ENCODE assay signal across 11 cellular contexts in the genomic region with DNA sequence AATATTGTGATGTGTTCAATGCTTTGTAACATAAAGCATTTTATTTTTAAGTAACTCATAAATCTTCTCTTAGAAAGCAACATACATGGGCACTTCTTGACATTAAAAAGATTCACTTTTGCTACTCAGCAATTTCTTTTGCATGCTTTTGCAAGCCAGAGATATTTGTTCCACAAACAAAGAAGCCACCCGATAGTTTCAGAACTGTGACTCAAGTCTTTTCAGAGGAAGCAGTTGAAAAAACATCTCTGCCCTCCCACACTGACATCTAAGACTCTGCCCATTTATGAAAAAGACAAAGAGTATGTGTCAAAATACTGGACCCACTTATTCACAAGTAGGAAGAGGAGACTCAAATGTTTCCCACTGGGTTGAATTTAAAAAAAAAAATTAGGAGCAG. TPM values are rescaled to one million over a fixed set of nuclear protein-coding genes. Genes with fewer than 3 reads are reported as not detected.
A peak's percentile ranks its signal among the peaks of the same experiment; 100 is the strongest.
DNase-seq lines count a peak whose midpoint lies in the region; ATAC-seq and TF ChIP-seq lines count a peak whose summit lies in the region.
"Had no signal": no experiment of that assay in that cellular context is flagged by ENCODE, and none has a peak within 500 bp of the region (broad histone marks: within the 10 kb centered on the region; RNA-seq: fewer than 3 reads in every experiment).

No MANE protein-coding gene starts in this region.

- peak; percentile 23 to 43 for DNase-seq in activated T-cell treated with anti-CD3 and anti-CD28 coated beads, Interleukin-2, amount 50 U/mL, for 72 hours
- no peak for DNase-seq in activated T-cell treated with anti-CD3 and anti-CD28 coated beads, Interleukin-2, amount 50 U/mL, for 1 hour
- DNase-seq in fibroblast of the aortic adventitia (ENCODE audit: low read depth) (peak; percentile 58), tibial artery (no peak), natural killer cell (no peak), NCI-H146 treated with DMSO at 0.1 percent for 48 hours (lab: John Stamatoyannopoulos, UW; ENCODE audit: unreplicated experiment) (no peak), DMS153 (lab: John Stamatoyannopoulos, UW) (no peak)
- DNase-seq: BE2C; effector memory CD4-positive, alpha-beta T cell; NCI-H146 had no signal

- peak overlapping the region; percentile 87 for H3K27ac Mint-ChIP-seq in activated T-cell treated with anti-CD3 and anti-CD28 coated beads, Interleukin-2, amount 50 U/mL, for 72 hours
- peak overlapping the region; percentile 81 for H3K27ac Mint-ChIP-seq in activated T-helper 17 cell treated with anti-CD3 and anti-CD28 coated beads, Interleukin-2, amount 50 U/mL, for 72 hours
- no peak overlapping the region for H3K27ac Mint-ChIP-seq in natural killer cell

- H3K4me3 Mint-ChIP-seq in activated T-cell treated with anti-CD3 and anti-CD28 coated beads, Interleukin-2, amount 50 U/mL, for 72 hours = peak overlapping the region; percentile 18 to 79
- peak overlapping the region; percentile 44 for H3K4me3 Mint-ChIP-seq in activated T-helper 17 cell treated with anti-CD3 and anti-CD28 coated beads, Interleukin-2, amount 50 U/mL, for 72 hours
- no peak overlapping the region for H3K4me3 Mint-ChIP-seq in natural killer cell

- ATAC-seq in activated T-cell treated with anti-CD3 and anti-CD28 coated beads, Interleukin-2, amount 50 U/mL, for 72 hours (replicated peaks in 1 of 2) = peak; percentile 82 to 87
- peak; percentile 82 for ATAC-seq in activated T-helper 17 cell treated with anti-CD3 and anti-CD28 coated beads, Interleukin-2, amount 50 U/mL, for 72 hours (replicated peaks)
- ATAC-seq in natural killer cell = no peak

- H3K36me3 Mint-ChIP-seq in activated T-cell treated with anti-CD3 and anti-CD28 coated beads, Interleukin-2, amount 50 U/mL, for 72 hours (ENCODE audit: insufficient read depth in 2 of 2) = peaks cover 6 to 16% of the 10 kb centered on the region in 2 donors
- H3K36me3 Mint-ChIP-seq in activated T-helper 17 cell treated with anti-CD3 and anti-CD28 coated beads, Interleukin-2, amount 50 U/mL, for 72 hours (ENCODE audit: low read depth) = peaks cover 64% of the 10 kb centered on the region
- peaks cover 9% of the 10 kb centered on the region for H3K36me3 Mint-ChIP-seq in natural killer cell

- H3K4me3 ChIP-seq in fibroblast of the aortic adventitia (ENCODE audit: low read depth, low read length) (no peak overlapping the region), tibial artery (no peak overlapping the region)

- H3K9me3 Mint-ChIP-seq in activated T-cell treated with anti-CD3 and anti-CD28 coated beads, Interleukin-2, amount 50 U/mL, for 72 hours = no peaks in the 10 kb centered on the region
- no peaks in the 10 kb centered on the region for H3K9me3 Mint-ChIP-seq in activated T-helper 17 cell treated with anti-CD3 and anti-CD28 coated beads, Interleukin-2, amount 50 U/mL, for 72 hours
- no peaks in the 10 kb centered on the region for H3K9me3 Mint-ChIP-seq in natural killer cell

- peaks cover 78% of the 10 kb centered on the region for H3K4me1 Mint-ChIP-seq in activated T-cell treated with anti-CD3 and anti-CD28 coated beads, Interleukin-2, amount 50 U/mL, for 72 hours (ENCODE audit: low read depth)
- peaks cover 21% of the 10 kb centered on the region for H3K4me1 Mint-ChIP-seq in activated T-helper 17 cell treated with anti-CD3 and anti-CD28 coated beads, Interleukin-2, amount 50 U/mL, for 72 hours
- H3K4me1 Mint-ChIP-seq in natural killer cell = peaks cover 46 to 48% of the 10 kb centered on the region in 2 donors

- peak overlapping the region; percentile 5 to 40 for H3K27ac ChIP-seq in tibial artery

- no peaks in the 10 kb centered on the region for H3K27me3 Mint-ChIP-seq in activated T-cell treated with anti-CD3 and anti-CD28 coated beads, Interleukin-2, amount 50 U/mL, for 72 hours (ENCODE audit: low read depth)
- H3K27me3 Mint-ChIP-seq in activated T-helper 17 cell treated with anti-CD3 and anti-CD28 coated beads, Interleukin-2, amount 50 U/mL, for 72 hours = no peaks in the 10 kb centered on the region
- H3K27me3 Mint-ChIP-seq in natural killer cell (ENCODE audit: low read depth in 2 of 2) = no peaks in the 10 kb centered on the region

- H3K36me3 ChIP-seq in tibial artery = peaks cover 5 to 18% (median 16%) of the 10 kb centered on the region in 3 donors
- H3K36me3 ChIP-seq: BE2C had no signal

- TF ChIP-seq CTCF in fibroblast of the aortic adventitia (IDR thresholded peaks at IDR 0.05; ENCODE audit: insufficient read depth, low read length) = no peak
- TF ChIP-seq CTCF in tibial artery (IDR thresholded peaks at IDR 0.05) = no peak
- TF ChIP-seq CTCF in natural killer cell (IDR thresholded peaks at IDR 0.05) = no peak

- intact Hi-C loops in tibial artery (cut with DNase I; ENCODE audit: low total_unique reads) (no loop called here), natural killer cell (cut with micrococcal nuclease) (no loop called here)

- H3K4me1 ChIP-seq in tibial artery = peaks cover 0 to 89% (median 48%) of the 10 kb centered on the region in 4 donors
- H3K4me1 ChIP-seq: BE2C had no signal

- H3K9me3 ChIP-seq in tibial artery = no peaks in the 10 kb centered on the region
- H3K9me3 ChIP-seq: BE2C had no signal

- no peaks in the 10 kb centered on the region for H3K27me3 ChIP-seq in tibial artery
- H3K27me3 ChIP-seq: BE2C had no signal

RNA-seq across cellular contexts. Expression of a gene that starts 7.5 kb away (rescaled TPM):
- 10 to 100 TPM; 18.9 to 19.7 TPM for total RNA-seq in activated T-cell treated with anti-CD3 and anti-CD28 coated beads, Interleukin-2, amount 50 U/mL, for 72 hours
- 10 to 100 TPM; 16.7 to 23.5 TPM for total RNA-seq in activated T-helper 17 cell treated with anti-CD3 and anti-CD28 coated beads, Interleukin-2, amount 50 U/mL, for 72 hours
- total RNA-seq in fibroblast of the aortic adventitia (ENCODE audit: low replicate concordance) = 48.5 and 73.0 TPM in 2 replicates
- total RNA-seq in natural killer cell = 10 to 100 TPM; 56.0 to 65.9 (median 64.2) TPM

Comparison
In these comparisons a context has a peak if more than half of its experiments do, and no peak if none do; other contexts are left out.
1. DNase-seq: peak in activated T-cell treated with anti-CD3 and anti-CD28 coated beads, Interleukin-2, amount 50 U/mL, for 72 hours (2 of 2) and fibroblast of the aortic adventitia (single experiment); none in activated T-cell treated with anti-CD3 and anti-CD28 coated beads, Interleukin-2, amount 50 U/mL, for 1 hour (single experiment), tibial artery (0 of 2), natural killer cell (single experiment), NCI-H146 treated with DMSO at 0.1 percent for 48 hours (single experiment) and DMS153 (single experiment).
2. ATAC-seq: peak in activated T-cell treated with anti-CD3 and anti-CD28 coated beads, Interleukin-2, amount 50 U/mL, for 72 hours (2 of 2) and activated T-helper 17 cell treated with anti-CD3 and anti-CD28 coated beads, Interleukin-2, amount 50 U/mL, for 72 hours (single experiment); none in natural killer cell (0 of 3).
3. H3K27ac Mint-ChIP-seq: peak in activated T-cell treated with anti-CD3 and anti-CD28 coated beads, Interleukin-2, amount 50 U/mL, for 72 hours (single experiment) and activated T-helper 17 cell treated with anti-CD3 and anti-CD28 coated beads, Interleukin-2, amount 50 U/mL, for 72 hours (single experiment); none in natural killer cell (0 of 2).